ENCODE assay signal across 13 cellular contexts in genomic region chr22:44580176-44580575, GRCh38.
"Had no signal": no experiment of that assay in that cellular context is flagged by ENCODE, and none has a peak within 500 bp of the region (broad histone marks: within the 10 kb centered on the region; RNA-seq: fewer than 3 reads in every experiment).

No MANE protein-coding gene starts in this region.

- H3K9me3 ChIP-seq: tibial artery had no signal

- ATAC-seq: esophagus mucosa; natural killer cell treated with Interleukin-12 subunit alpha and Interleukin-12 subunit beta and Interleukin-15 and Interleukin-18, amount 100 ng/mL, for 72 hours; stimulated activated naive B cell treated with anti-CD40 and anti-IgM and Interleukin-4, amounts not matched to agents 10 μg/mL and 1 μg/mL and 100 μg/mL, for 72 hours; T-helper 17 cell had no signal

- H3K27ac ChIP-seq: hepatocyte, tibial artery had no signal

- H3K4me3 ChIP-seq: hepatocyte, tibial artery had no signal

- H3K4me1 ChIP-seq: tibial artery had no signal

- H2AFZ ChIP-seq: hepatocyte had no signal

- DNase-seq: activated CD4-positive, alpha-beta T cell treated with anti-CD3 and anti-CD28 coated beads for 48 hours; activated CD8-positive, alpha-beta memory T cell treated with anti-CD3 and anti-CD28 coated beads, Interleukin-2, amount 50 U/mL, for 48 hours; activated naive CD4-positive, alpha-beta T cell treated with Interleukin-2 at 50 U/mL for 16 hours; mesendoderm; stimulated activated CD4-positive, alpha-beta T cell treated with anti-CD3 and anti-CD28 coated beads, Interleukin-2, amount 100 ng/mL, for 48 hours; stimulated activated naive B cell treated with anti-CD40 and anti-IgM and Interleukin-4, amounts not matched to agents 10 μg/mL and 1 μg/mL and 100 μg/mL, for 72 hours had no signal

- H3K36me3 ChIP-seq: tibial artery had no signal

- FAIRE-seq: colon, kidney had no signal

- H3K4me2 ChIP-seq: hepatocyte had no signal
